ENCODE assay signal across 8 cellular contexts in the genomic region with DNA sequence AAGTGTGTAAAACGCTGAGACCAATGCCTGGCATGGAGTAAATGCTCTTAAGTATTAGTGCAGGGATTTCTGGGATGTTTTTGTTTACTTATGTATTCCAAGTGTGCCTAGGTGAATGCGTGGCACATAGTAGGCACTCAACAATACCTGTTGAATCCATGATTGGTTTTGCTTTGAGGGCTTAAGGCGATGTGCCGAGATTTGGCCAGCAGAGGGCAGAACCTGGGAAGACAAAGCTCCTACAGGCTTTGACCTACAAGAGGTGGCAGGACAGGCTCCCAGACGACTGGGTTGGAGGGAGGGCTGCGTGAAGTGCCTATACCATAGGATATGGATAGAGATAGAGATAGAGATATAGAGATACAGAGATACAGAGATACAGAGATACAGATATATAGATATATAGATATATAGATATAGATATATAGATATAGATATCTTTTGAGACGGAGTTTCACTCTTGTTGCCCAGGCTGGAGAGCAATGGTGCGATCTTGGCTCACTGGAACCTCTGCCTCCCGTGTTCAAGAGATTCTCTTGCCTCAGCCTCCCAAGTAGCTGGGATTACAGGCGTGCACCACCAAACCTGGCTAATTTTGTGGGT. TPM values are rescaled to one million over a fixed set of nuclear protein-coding genes. Genes with fewer than 3 reads are reported as not detected.
A peak's percentile ranks its signal among the peaks of the same experiment; 100 is the strongest.
DNase-seq lines count a peak whose midpoint lies in the region; ATAC-seq, FAIRE-seq and TF ChIP-seq lines count a peak whose summit lies in the region.

No MANE protein-coding gene starts in this region.

- WGBS in A549 (ENCODE audit: missing lambda C conversion rate), result 22% methylated on average over 10 of the region's 10 CpGs

- no peaks in the 10 kb centered on the region for H3K36me3 Mint-ChIP-seq in activated B cell treated with CpG ODN at 0.5 μM for 24 hours (ENCODE audit: low read depth)

- H3K9me3 ChIP-seq in A549, result no peaks in the 10 kb centered on the region

- TF ChIP-seq RAD21 in A549 (conservative IDR thresholded peaks at IDR 0.05 in 1 of 2, IDR thresholded peaks at IDR 0.05 in 1 of 2), result peak; percentile 82 to 88

- TF ChIP-seq POLR2A in A549 (IDR thresholded peaks at IDR 0.05; ENCODE audit: low read length), result no peak

- H3K4me1 Mint-ChIP-seq in activated B cell treated with CpG ODN at 0.5 μM for 24 hours, result peaks cover 9% of the 10 kb centered on the region

- no peak overlapping the region for H3K27ac Mint-ChIP-seq in activated B cell treated with CpG ODN at 0.5 μM for 24 hours

- CTCF ChIA-PET in A549 (lab: Yijun Ruan, JAX) (interaction anchor here (0.5 to 19.2 kb wide), 68 partner anchors 9 to 795 kb away, joined by 3 to 387 read pairs (median 4); a partner anchor contains a TSS), activated B cell treated with CpG ODN at 0.5 μM for 24 hours (lab: Charles Lee) (interaction anchor here (0.6 to 9.6 kb wide), 13 partner anchors 9 to 286 kb away, joined by 3 to 181 read pairs (median 4); a partner anchor contains a TSS)

- no peak for FAIRE-seq in A549 (lab: Jason Lieb, UNC)

- H3K27me3 Mint-ChIP-seq in activated B cell treated with CpG ODN at 0.5 μM for 24 hours, result peaks cover 9% of the 10 kb centered on the region

- no peak overlapping the region for H3K4me3 Mint-ChIP-seq in activated B cell treated with CpG ODN at 0.5 μM for 24 hours

- H3K4me2 ChIP-seq in A549, result no peak overlapping the region

- no peak for TF ChIP-seq EP300 in A549 (IDR thresholded peaks at IDR 0.05)

- TF ChIP-seq CTCF in A549 (IDR thresholded peaks at IDR 0.05) (peak; percentile 77), activated B cell treated with CpG ODN at 0.5 μM for 24 hours (IDR thresholded peaks at IDR 0.05) (no peak), cardiac fibroblast (IDR thresholded peaks at IDR 0.05; ENCODE audit: low read depth, low read length) (peak; percentile 87)

- peak; percentile 74 to 79 for DNase-seq in A549 (ENCODE audit: low read depth in 1 of 2, low spot score in 1 of 2)
- DNase-seq in GM19238 (ENCODE audit: insufficient read length, low spot score), result peak; percentile 35
- DNase-seq in NCI-H345 treated with DMSO at 0.1 percent for 48 hours (lab: John Stamatoyannopoulos, UW; ENCODE audit: unreplicated experiment), result peak; percentile 52
- DNase-seq in activated B cell treated with CpG ODN at 0.5 μM for 24 hours, result peak; percentile 36
- peak; percentile 80 to 82 for DNase-seq in cardiac fibroblast (ENCODE audit: low read depth in 2 of 2)
- DNase-seq in left lobe of liver (ENCODE audit: low spot score), result peak; percentile 71
- peak; percentile 23 to 39 (median 34) for DNase-seq in stimulated activated CD4-positive, alpha-beta T cell treated with anti-CD3 and anti-CD28 coated beads, TNF-alpha, amount 100 ng/mL, for 4 hours (ENCODE audit: low read depth in 3 of 3)

- POLR2A ChIA-PET in A549 (lab: Yijun Ruan, JAX) (interaction anchor here (2.6 kb wide), 1 partner anchor 40 kb away, joined by 20 read pairs; a partner anchor contains a TSS), activated B cell treated with CpG ODN at 0.5 μM for 24 hours (lab: Charles Lee) (no interaction called here)

- intact Hi-C loops in activated B cell treated with CpG ODN at 0.5 μM for 24 hours (cut with micrococcal nuclease), result loop anchor here (1.0 to 5.0 kb wide), 2 partner anchors 40 to 274 kb away; a partner anchor contains a TSS

- ATAC-seq in A549, result peak; percentile 67 to 83; a peak in 4 of 6 replicates
- no peak for ATAC-seq in activated B cell treated with CpG ODN at 0.5 μM for 24 hours (ENCODE audit: low read depth)
- ATAC-seq in left lobe of liver, result peak; percentile 86
- no peak for ATAC-seq in HG02938 (IDR thresholded peaks at IDR 0.05; ENCODE audit: unreplicated experiment)

- no peak overlapping the region for H3K4me3 ChIP-seq in A549
- no peak overlapping the region for H3K4me3 ChIP-seq in cardiac fibroblast (replicated peaks in 1 of 2; ENCODE audit: low read depth in 2 of 2, low read length in 2 of 2)

- H3K9me3 Mint-ChIP-seq in activated B cell treated with CpG ODN at 0.5 μM for 24 hours, result no peaks in the 10 kb centered on the region

- no peak overlapping the region for H3K27ac ChIP-seq in A549

- H3K4me1 ChIP-seq in A549, result peaks cover 12% of the 10 kb centered on the region

TF ChIP-seq in A549, 52 proteins besides CTCF, POLR2A, EP300 and RAD21:
- TF ChIP-seq, protein P1, sequence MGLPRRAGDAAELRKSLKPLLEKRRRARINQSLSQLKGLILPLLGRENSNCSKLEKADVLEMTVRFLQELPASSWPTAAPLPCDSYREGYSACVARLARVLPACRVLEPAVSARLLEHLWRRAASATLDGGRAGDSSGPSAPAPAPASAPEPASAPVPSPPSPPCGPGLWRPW (IDR thresholded peaks at IDR 0.05), result no peak
- TF ChIP-seq SMC3 (IDR thresholded peaks at IDR 0.05) (peak; percentile 91), ZC3H11A (IDR thresholded peaks at IDR 0.05) (no peak)

RNA-seq across cellular contexts. Expression of a gene that starts 13.9 kb away (rescaled TPM):
- polyA plus RNA-seq in A549 (2011; rRNA removed) (0.56 and 0.70 TPM in 2 replicates), A549 (2017; fragmentation: RNase III; extraction: RNeasy Plus Mini Kit Qiagen cat#74134 plus additional on column Dnase treatment) (0.20 to 0.34 TPM (median 0.23 TPM) in 3 replicates)
- polyA plus RNA-seq in A549 (2012; cell fraction: cytosol; rRNA removed), result 0.03 and 0.05 TPM in 2 replicates
- not detected in 2 replicates for polyA plus RNA-seq in A549 (2012; cell fraction: nucleus; rRNA removed)
- 0.41 and 0.78 TPM in 2 replicates for polyA minus RNA-seq in A549 (2011; rRNA and poly(A)+ RNA removed)
- total RNA-seq in activated B cell treated with CpG ODN at 0.5 μM for 24 hours (not detected in 2 replicates), left lobe of liver (2.1 TPM)

RNA-seq across cellular contexts. Expression of a gene that starts 40.0 kb away (rescaled TPM):
- polyA plus RNA-seq in A549 (2011; rRNA removed), result 9.8 and 12.9 TPM in 2 replicates
- polyA plus RNA-seq in A549 (2012; cell fraction: cytosol; rRNA removed), result 5.8 and 8.5 TPM in 2 replicates
- 2.9 and 6.7 TPM in 2 replicates for polyA plus RNA-seq in A549 (2012; cell fraction: nucleus; rRNA removed)
- polyA plus RNA-seq in A549 (2017; fragmentation: RNase III; extraction: RNeasy Plus Mini Kit Qiagen cat#74134 plus additional on column Dnase treatment), result 3.8 to 4.9 TPM (median 4.8 TPM) in 3 replicates
- polyA minus RNA-seq in A549 (2011; rRNA and poly(A)+ RNA removed), result 7.9 and 10.2 TPM in 2 replicates
- 4.1 and 5.4 TPM in 2 replicates for total RNA-seq in activated B cell treated with CpG ODN at 0.5 μM for 24 hours
- 2.7 TPM for total RNA-seq in left lobe of liver

RNA-seq across cellular contexts. Expression of a gene that starts 55.2 kb away (rescaled TPM):
- polyA plus RNA-seq in A549 (2011; rRNA removed) (17.6 and 21.8 TPM in 2 replicates), A549 (2017; fragmentation: RNase III; extraction: RNeasy Plus Mini Kit Qiagen cat#74134 plus additional on column Dnase treatment) (15.4 to 24.9 TPM (median 23.5 TPM) in 3 replicates)
- polyA plus RNA-seq in A549 (2012; cell fraction: cytosol; rRNA removed), result 2.9 and 5.6 TPM in 2 replicates
- polyA plus RNA-seq in A549 (2012; cell fraction: nucleus; rRNA removed), result 3.6 and 7.2 TPM in 2 replicates
- 11.4 and 12.2 TPM in 2 replicates for polyA minus RNA-seq in A549 (2011; rRNA and poly(A)+ RNA removed)
- total RNA-seq in activated B cell treated with CpG ODN at 0.5 μM for 24 hours (3.5 and 3.8 TPM in 2 replicates), left lobe of liver (0.70 TPM)

Comparison
In these comparisons a context has a peak if more than half of its experiments do, and no peak if none do; other contexts are left out.
1. ATAC-seq: peak in A549 (2 of 2) and left lobe of liver (single experiment); none in activated B cell treated with CpG ODN at 0.5 μM for 24 hours (single experiment) and HG02938 (single experiment).
2. Peak in every context shown above with its lines, with median percentiles within 50 percentile points of each other: DNase-seq.